In genomic region chr5:16626696-16627264, GRCh38 we compare ENCODE assay signal across 11 cellular contexts. TPM values are rescaled to one million over a fixed set of nuclear protein-coding genes. Genes with fewer than 3 reads are reported as not detected.
DNase-seq lines count a peak whose midpoint lies in the region; ATAC-seq and TF ChIP-seq lines count a peak whose summit lies in the region.
"Had no signal": no experiment of that assay in that cellular context is flagged by ENCODE, and none has a peak within 500 bp of the region (broad histone marks: within the 10 kb centered on the region; RNA-seq: fewer than 3 reads in every experiment).

No MANE protein-coding gene starts in this region.

- no peak overlapping the region for H3K18ac ChIP-seq in neuronal stem cell (ENCODE audit: low read length)

- no peak overlapping the region for H3K23ac ChIP-seq in neuronal stem cell (ENCODE audit: low read depth, low read length, poor library complexity)

- H3K9me3 ChIP-seq in lower lobe of right lung (no peaks in the 10 kb centered on the region), neuronal stem cell (replicated peaks in 1 of 2; ENCODE audit: control insufficient read depth in 2 of 2, insufficient read depth in 1 of 2, low read depth in 1 of 2, low read length in 2 of 2) (no peaks in the 10 kb centered on the region)

- H3K27ac ChIP-seq in lower lobe of right lung (no peak overlapping the region), neuronal stem cell (replicated peaks; ENCODE audit: low read length) (no peak overlapping the region)
- H3K27ac ChIP-seq: WERI-Rb-1 had no signal

- H3K4me3 ChIP-seq in lower lobe of right lung (no peak overlapping the region), neuronal stem cell (ENCODE audit: low read length in 2 of 2) (no peak overlapping the region)

- no peak overlapping the region for H2BK5ac ChIP-seq in neuronal stem cell (ENCODE audit: low read length)

- no peaks in the 10 kb centered on the region for H3K9me3 Mint-ChIP-seq in glutamatergic neuron (ENCODE audit: unreplicated experiment)

- ATAC-seq in GM18907 (IDR thresholded peaks at IDR 0.05; ENCODE audit: unreplicated experiment), result peak; percentile 84
- peak; percentile 59 for ATAC-seq in HG02759 (IDR thresholded peaks at IDR 0.05; ENCODE audit: unreplicated experiment)
- ATAC-seq in lower lobe of right lung, result peak; percentile 61 to 62

- no peaks in the 10 kb centered on the region for H3K79me1 ChIP-seq in neuronal stem cell (ENCODE audit: low read depth, low read length)

- no peak for TF ChIP-seq CTCF in lower lobe of right lung (IDR thresholded peaks at IDR 0.05)
- TF ChIP-seq CTCF in GM20000 (IDR thresholded peaks at IDR 0.05; ENCODE audit: extremely low read depth, missing control alignments), result no peak
- TF ChIP-seq CTCF in glutamatergic neuron (IDR thresholded peaks at IDR 0.05; ENCODE audit: partially characterized antibody, unreplicated experiment), result no peak

- H2AK5ac ChIP-seq in neuronal stem cell (ENCODE audit: low read depth, low read length), result no peak overlapping the region

- H2BK12ac ChIP-seq in neuronal stem cell (ENCODE audit: low read length), result no peak overlapping the region

- DNase-seq in NOMO-1 treated with dmso at 0.1 percent for 144 hours (lab: John Stamatoyannopoulos, UW; ENCODE audit: unreplicated experiment) (peak; percentile 85), lower lobe of right lung (no peak), GM20000 (ENCODE audit: low spot score) (no peak), NCI-H748 treated with DMSO at 0.1 percent for 48 hours (lab: John Stamatoyannopoulos, UW) (no peak), glutamatergic neuron (no peak), neuronal stem cell (ENCODE audit: low spot score) (no peak)
- DNase-seq: KBM-7, WERI-Rb-1 had no signal

- no peaks in the 10 kb centered on the region for H3K36me3 ChIP-seq in lower lobe of right lung
- H3K36me3 ChIP-seq in neuronal stem cell (replicated peaks in 1 of 2; ENCODE audit: control insufficient read depth in 2 of 2, insufficient read depth in 2 of 2, low read length in 2 of 2), result no peaks in the 10 kb centered on the region
- H3K36me3 ChIP-seq: WERI-Rb-1 had no signal

- peaks cover 6% of the 10 kb centered on the region for H3K4me1 Mint-ChIP-seq in glutamatergic neuron (ENCODE audit: low read depth, unreplicated experiment)

- H3K4me3 Mint-ChIP-seq in glutamatergic neuron (ENCODE audit: unreplicated experiment), result no peak overlapping the region
- H3K4me3 Mint-ChIP-seq: memory B cell had no signal

- H3K4me1 ChIP-seq in lower lobe of right lung (peaks cover 7% of the 10 kb centered on the region), neuronal stem cell (ENCODE audit: control insufficient read depth in 2 of 2, insufficient read depth in 1 of 2, low read depth in 1 of 2, low read length in 2 of 2) (peaks cover 0 to 2% of the 10 kb centered on the region in 2 donors)

- H2BK15ac ChIP-seq in neuronal stem cell (ENCODE audit: low read length), result no peak overlapping the region

- no peak overlapping the region for H3K4me2 ChIP-seq in neuronal stem cell (ENCODE audit: insufficient read depth, low read length, poor library complexity, severe bottlenecking)

- H3K9ac ChIP-seq in neuronal stem cell (ENCODE audit: low read depth, low read length, poor library complexity), result no peak overlapping the region

- H3K14ac ChIP-seq in neuronal stem cell (ENCODE audit: low read length), result no peak overlapping the region

- H3K27me3 ChIP-seq in lower lobe of right lung (ENCODE audit: low read depth), result peaks cover 4% of the 10 kb centered on the region
- H3K27me3 ChIP-seq in neuronal stem cell (ENCODE audit: control insufficient read depth in 3 of 3, insufficient read depth in 3 of 3, low read depth in 1 of 3, low read length in 3 of 3), result peaks cover 0 to 15% (median 0%) of the 10 kb centered on the region in 3 experiments

- H3K36me3 Mint-ChIP-seq in glutamatergic neuron (ENCODE audit: unreplicated experiment), result no peaks in the 10 kb centered on the region
- H3K36me3 Mint-ChIP-seq: memory B cell had no signal

- no peak overlapping the region for H3K4ac ChIP-seq in neuronal stem cell (ENCODE audit: low read length)

- no peak overlapping the region for H4K91ac ChIP-seq in neuronal stem cell (ENCODE audit: low read depth, low read length, poor library complexity)

- H4K8ac ChIP-seq in neuronal stem cell (ENCODE audit: low read depth, low read length), result no peak overlapping the region

- H2BK120ac ChIP-seq in neuronal stem cell (ENCODE audit: low read depth, low read length), result no peak overlapping the region

- no peaks in the 10 kb centered on the region for H3K27me3 Mint-ChIP-seq in glutamatergic neuron (ENCODE audit: unreplicated experiment)

- no peak overlapping the region for H2AFZ ChIP-seq in neuronal stem cell (ENCODE audit: low read length)

- WGBS in neuronal stem cell (ENCODE audit: extremely low coverage in 2 of 2, insufficient read length in 2 of 2, insufficient replicate concordance in 1 of 2), 2 donors, result no CpG with 5 or more reads among the region's 5 CpGs

- intact Hi-C loops in lower lobe of right lung (cut with DNase I), result no loop called here

- no peak overlapping the region for H3K27ac Mint-ChIP-seq in glutamatergic neuron (ENCODE audit: unreplicated experiment)
- H3K27ac Mint-ChIP-seq: memory B cell had no signal

RNA-seq across cellular contexts. Expression of gene RETREG1, which starts 10.0 kb away (rescaled TPM):
- 20.6 TPM for total RNA-seq in lower lobe of right lung
- 6.3 TPM for total RNA-seq in glutamatergic neuron (ENCODE audit: unreplicated experiment)
- polyA plus RNA-seq in neuronal stem cell (2013, experiment 1 of 2), result 1.6 TPM
- 1.9 TPM for polyA plus RNA-seq in neuronal stem cell (2013, experiment 2 of 2)
